Comparison of ENCODE assay signal across 1 cellular context in the genomic region with DNA sequence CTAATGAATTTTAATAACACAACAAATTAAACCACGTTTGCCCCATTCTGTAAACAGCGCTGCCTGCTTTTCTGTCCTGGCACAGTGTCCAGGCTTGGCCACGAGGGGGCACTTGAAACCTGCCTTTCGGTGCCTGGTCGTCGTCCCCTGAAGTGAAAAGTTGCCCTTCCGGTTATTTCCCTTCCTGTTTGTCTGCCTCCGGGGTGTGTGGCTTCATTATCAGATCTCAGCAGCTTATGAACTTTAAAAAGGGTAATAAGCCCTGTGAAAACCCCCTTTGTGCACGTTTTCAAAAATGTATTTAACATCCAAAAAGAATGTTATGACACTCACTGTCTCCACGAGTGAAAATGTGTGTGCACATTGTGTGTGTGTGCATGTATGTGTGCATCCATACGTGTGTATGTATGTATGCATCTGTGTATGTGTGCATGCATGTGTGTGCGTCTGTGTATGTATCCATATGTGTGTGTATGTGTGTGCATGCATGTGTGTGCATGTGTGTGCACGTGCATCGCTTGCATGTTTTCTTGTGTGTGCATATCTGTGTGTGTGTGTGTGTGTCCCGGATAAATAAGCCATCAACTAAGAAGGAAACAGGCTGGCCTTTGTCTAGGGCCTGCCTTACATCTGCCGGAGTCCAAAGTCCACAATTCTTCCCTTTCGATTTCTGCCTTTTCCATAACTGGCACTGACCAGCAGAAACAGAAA.
TF ChIP-seq lines count a peak whose summit lies in the region.

No MANE protein-coding gene starts in this region.

TF ChIP-seq in GM23338, 12 proteins besides CTCF, POLR2A, EP300 and RAD21 (continued from another document):
- TF ChIP-seq, protein P1, sequence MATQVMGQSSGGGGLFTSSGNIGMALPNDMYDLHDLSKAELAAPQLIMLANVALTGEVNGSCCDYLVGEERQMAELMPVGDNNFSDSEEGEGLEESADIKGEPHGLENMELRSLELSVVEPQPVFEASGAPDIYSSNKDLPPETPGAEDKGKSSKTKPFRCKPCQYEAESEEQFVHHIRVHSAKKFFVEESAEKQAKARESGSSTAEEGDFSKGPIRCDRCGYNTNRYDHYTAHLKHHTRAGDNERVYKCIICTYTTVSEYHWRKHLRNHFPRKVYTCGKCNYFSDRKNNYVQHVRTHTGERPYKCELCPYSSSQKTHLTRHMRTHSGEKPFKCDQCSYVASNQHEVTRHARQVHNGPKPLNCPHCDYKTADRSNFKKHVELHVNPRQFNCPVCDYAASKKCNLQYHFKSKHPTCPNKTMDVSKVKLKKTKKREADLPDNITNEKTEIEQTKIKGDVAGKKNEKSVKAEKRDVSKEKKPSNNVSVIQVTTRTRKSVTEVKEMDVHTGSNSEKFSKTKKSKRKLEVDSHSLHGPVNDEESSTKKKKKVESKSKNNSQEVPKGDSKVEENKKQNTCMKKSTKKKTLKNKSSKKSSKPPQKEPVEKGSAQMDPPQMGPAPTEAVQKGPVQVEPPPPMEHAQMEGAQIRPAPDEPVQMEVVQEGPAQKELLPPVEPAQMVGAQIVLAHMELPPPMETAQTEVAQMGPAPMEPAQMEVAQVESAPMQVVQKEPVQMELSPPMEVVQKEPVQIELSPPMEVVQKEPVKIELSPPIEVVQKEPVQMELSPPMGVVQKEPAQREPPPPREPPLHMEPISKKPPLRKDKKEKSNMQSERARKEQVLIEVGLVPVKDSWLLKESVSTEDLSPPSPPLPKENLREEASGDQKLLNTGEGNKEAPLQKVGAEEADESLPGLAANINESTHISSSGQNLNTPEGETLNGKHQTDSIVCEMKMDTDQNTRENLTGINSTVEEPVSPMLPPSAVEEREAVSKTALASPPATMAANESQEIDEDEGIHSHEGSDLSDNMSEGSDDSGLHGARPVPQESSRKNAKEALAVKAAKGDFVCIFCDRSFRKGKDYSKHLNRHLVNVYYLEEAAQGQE (IDR thresholded peaks at IDR 0.05; ENCODE audit: unreplicated experiment), result no peak
- no peak for TF ChIP-seq POLR2AphosphoS5 (IDR thresholded peaks at IDR 0.05; ENCODE audit: low read depth)
- TF ChIP-seq, protein P2, sequence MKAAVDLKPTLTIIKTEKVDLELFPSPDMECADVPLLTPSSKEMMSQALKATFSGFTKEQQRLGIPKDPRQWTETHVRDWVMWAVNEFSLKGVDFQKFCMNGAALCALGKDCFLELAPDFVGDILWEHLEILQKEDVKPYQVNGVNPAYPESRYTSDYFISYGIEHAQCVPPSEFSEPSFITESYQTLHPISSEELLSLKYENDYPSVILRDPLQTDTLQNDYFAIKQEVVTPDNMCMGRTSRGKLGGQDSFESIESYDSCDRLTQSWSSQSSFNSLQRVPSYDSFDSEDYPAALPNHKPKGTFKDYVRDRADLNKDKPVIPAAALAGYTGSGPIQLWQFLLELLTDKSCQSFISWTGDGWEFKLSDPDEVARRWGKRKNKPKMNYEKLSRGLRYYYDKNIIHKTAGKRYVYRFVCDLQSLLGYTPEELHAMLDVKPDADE (IDR thresholded peaks at IDR 0.05), result no peak
